23 cellular contexts compared by ENCODE assay signal in genomic region chr4:79747252-79747651, GRCh38.
"Had no signal": no experiment of that assay in that cellular context is flagged by ENCODE, and none has a peak within 500 bp of the region (broad histone marks: within the 10 kb centered on the region; RNA-seq: fewer than 3 reads in every experiment).

No MANE protein-coding gene starts in this region.

- H3K4me3 ChIP-seq: coronary artery, dorsolateral prefrontal cortex, esophagus muscularis mucosa, gastroesophageal sphincter, heart left ventricle, hepatocyte, left lung, lower lobe of right lung, mucosa of descending colon had no signal

- H3K9me3 ChIP-seq: esophagus muscularis mucosa, gastroesophageal sphincter, heart left ventricle, left lung, lower lobe of right lung, mucosa of descending colon had no signal

- H3K27ac ChIP-seq: coronary artery, dorsolateral prefrontal cortex, esophagus muscularis mucosa, foreskin keratinocyte, gastroesophageal sphincter, heart left ventricle, hepatocyte, left lung, lower lobe of right lung had no signal

- DNase-seq: dermis blood vessel endothelial cell; dorsolateral prefrontal cortex; effector CD4-positive, alpha-beta T cell; effector memory CD4-positive, alpha-beta T cell; foreskin keratinocyte; heart left ventricle; hypothalamus; immature natural killer cell; islet precursor cell; kidney; kidney glomerular epithelial cell; left colon; left lung; left ventricle myocardium superior; lower lobe of right lung; mesenchymal stem cell; mucosa of descending colon; naive B cell; naive thymus-derived CD8-positive, alpha-beta T cell had no signal

- H3K4me2 ChIP-seq: hepatocyte had no signal

- H3K36me3 ChIP-seq: esophagus muscularis mucosa, gastroesophageal sphincter, heart left ventricle, left lung, lower lobe of right lung had no signal

- H3K27me3 ChIP-seq: esophagus muscularis mucosa, foreskin keratinocyte, gastroesophageal sphincter, heart left ventricle, hepatocyte, left lung had no signal

- H3K4me1 ChIP-seq: foreskin keratinocyte, gastroesophageal sphincter, heart left ventricle, left lung, lower lobe of right lung had no signal

- H3K79me2 ChIP-seq: hepatocyte had no signal

- H2AFZ ChIP-seq: hepatocyte had no signal
